In the genomic region with DNA sequence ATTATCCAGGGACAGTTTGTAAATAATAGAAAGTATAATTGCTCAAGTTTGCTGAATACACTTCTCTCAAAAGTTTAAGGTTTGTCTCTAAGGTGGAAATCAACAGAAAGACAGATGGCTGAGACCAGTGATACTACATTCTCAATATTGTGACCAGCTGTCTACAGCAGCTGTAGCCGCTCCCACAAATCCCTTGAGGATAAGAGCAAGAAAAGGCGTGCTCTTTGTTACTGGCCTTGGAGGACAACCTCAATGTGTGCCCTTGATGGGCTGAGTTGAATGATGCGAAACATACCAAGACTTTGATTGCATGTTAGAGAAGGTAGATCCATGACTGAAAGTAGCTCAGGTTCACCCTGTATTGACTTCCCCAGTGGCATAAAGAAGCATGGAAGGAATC, we compare ENCODE assay signal across 33 cellular contexts. TPM values are rescaled to one million over a fixed set of nuclear protein-coding genes. Genes with fewer than 3 reads are reported as not detected.
DNase-seq lines count a peak whose midpoint lies in the region; ATAC-seq, FAIRE-seq and TF ChIP-seq lines count a peak whose summit lies in the region.
"Had no signal": no experiment of that assay in that cellular context is flagged by ENCODE, and none has a peak within 500 bp of the region (broad histone marks: within the 10 kb centered on the region; RNA-seq: fewer than 3 reads in every experiment).

No MANE protein-coding gene starts in this region.

- TF ChIP-seq CTCF in WERI-Rb-1 (IDR thresholded peaks at IDR 0.05; ENCODE audit: low read depth, low read length), result no peak
- no peak for TF ChIP-seq CTCF in pancreas (IDR thresholded peaks at IDR 0.05)

- H3K36me3 ChIP-seq in WERI-Rb-1, result no peaks in the 10 kb centered on the region
- H3K36me3 ChIP-seq in pancreas, result no peaks in the 10 kb centered on the region
- H3K36me3 ChIP-seq: BE2C, gastrocnemius medialis, ovary, uterus had no signal

- WGBS in pancreas, 2 donors, result 33 to 45% methylated on average over 3 of the region's 3 CpGs

- H3K4me1 ChIP-seq in pancreas, result peaks cover 11 to 18% (median 12%) of the 10 kb centered on the region in 3 donors
- H3K4me1 ChIP-seq: BE2C, gastrocnemius medialis, uterus had no signal

- FAIRE-seq in pancreas (lab: Jason Lieb, UNC), result no peak

- H3K4me3 ChIP-seq in WERI-Rb-1 (ENCODE audit: low read depth, low read length) (no peak overlapping the region; the same call in 1 of the 2 replicates), pancreas (peak overlapping the region in 1 of 4 donors; percentile 27)
- H3K4me3 ChIP-seq: gastrocnemius medialis, hepatocyte, ovary, uterus had no signal

- peak overlapping the region; percentile 82 for H3K27ac ChIP-seq in WERI-Rb-1
- peak overlapping the region; percentile 40 to 88 (median 86) for H3K27ac ChIP-seq in pancreas
- H3K27ac ChIP-seq: gastrocnemius medialis, hepatocyte, ovary, uterus had no signal

- intact Hi-C loops in pancreas (cut with DNase I), result no loop called here

- DNase-seq in DMS 273 (lab: John Stamatoyannopoulos, UW; ENCODE audit: unreplicated experiment) (peak; percentile 93), NCI-H1694 treated with DMSO at 0.1 percent for 48 hours (lab: John Stamatoyannopoulos, UW) (peak; percentile 57), WERI-Rb-1 (peak; percentile 74), pancreas (peak in 4 of 6 donors; percentile 32 to 74 (median 54)), occipital lobe (lab: John Stamatoyannopoulos, UW) (no peak), SHP77 treated with DMSO at 0.1 percent for 48 hours (lab: John Stamatoyannopoulos, UW) (no peak), C1 segment of cervical spinal cord (lab: John Stamatoyannopoulos, UW) (no peak)
- DNase-seq: activated CD4-positive, CD25-positive, alpha-beta regulatory T cell; activated gamma-delta T cell; activated naive CD8-positive, alpha-beta T cell treated with anti-CD3 and anti-CD28 coated beads for 36 hours; activated T-cell treated with anti-CD3 and anti-CD28 coated beads, Interleukin-2, amount 50 U/mL, for 4 hours; aorta; BE2C; DMS79 treated with DMSO at 0.1 percent for 48 hours; gastrocnemius medialis; GF-D8; Karpas-422; NCI-H1436; NCI-H2227 treated with DMSO at 0.1 percent for 48 hours; NCI-H748 treated with DMSO at 0.1 percent for 48 hours; nephron progenitor cell; ovary; RPMI8226; SK-N-SH; stimulated activated CD4-positive, alpha-beta T cell treated with anti-CD3 and anti-CD28 coated beads, Interleukin-2, amount 100 ng/mL, for 24 hours; stimulated activated CD8-positive, alpha-beta memory T cell treated with anti-CD3 and anti-CD28 coated beads, Interleukin-4, amount 100 ng/mL, for 48 hours; stimulated activated naive CD8-positive, alpha-beta T cell treated with anti-CD3 and anti-CD28 coated beads, Interleukin-15, amount 100 ng/mL, for 72 hours; uterus had no signal

- H3K27me3 ChIP-seq in WERI-Rb-1 (ENCODE audit: insufficient read depth, low read depth, severe bottlenecking), result no peaks in the 10 kb centered on the region
- no peaks in the 10 kb centered on the region for H3K27me3 ChIP-seq in pancreas
- H3K27me3 ChIP-seq: BE2C, gastrocnemius medialis, hepatocyte, ovary, uterus had no signal

- peak; percentile 16 to 48 (median 44) for ATAC-seq in pancreas
- ATAC-seq: activated T-cell treated with anti-CD3 and anti-CD28 coated beads, Interleukin-2, amount 50 U/mL, for 4 hours; gastrocnemius medialis; stimulated activated naive CD8-positive, alpha-beta T cell treated with anti-CD3 and anti-CD28 coated beads, Interleukin-15, amount 100 ng/mL, for 72 hours had no signal

- peaks cover 4% of the 10 kb centered on the region for H3K9me3 ChIP-seq in WERI-Rb-1 (ENCODE audit: severe bottlenecking)
- H3K9me3 ChIP-seq in pancreas, result no peaks in the 10 kb centered on the region
- H3K9me3 ChIP-seq: BE2C, gastrocnemius medialis, ovary, SK-N-SH, uterus had no signal

RNA-seq across cellular contexts. Expression of a gene that starts 6.1 kb away (rescaled TPM):
- total RNA-seq in pancreas (not detected), occipital lobe (not detected)
- not detected for polyA plus RNA-seq in pancreas
- total RNA-seq: activated naive CD8-positive, alpha-beta T cell treated with anti-CD3 and anti-CD28 coated beads for 36 hours; activated T-cell treated with anti-CD3 and anti-CD28 coated beads, Interleukin-2, amount 50 U/mL, for 4 hours; aorta; gastrocnemius medialis; hepatocyte; lung microvascular endothelial cell; mononuclear cell; ovary; renal cortical epithelial cell; uterus had no signal
- polyA plus RNA-seq: aorta, hepatocyte, ovary, SK-N-SH, thymus had no signal

RNA-seq across cellular contexts. Expression of a gene that starts 45.7 kb away (rescaled TPM):
- total RNA-seq in pancreas (not detected), occipital lobe (not detected)
- not detected for polyA plus RNA-seq in pancreas
- total RNA-seq: activated naive CD8-positive, alpha-beta T cell treated with anti-CD3 and anti-CD28 coated beads for 36 hours; activated T-cell treated with anti-CD3 and anti-CD28 coated beads, Interleukin-2, amount 50 U/mL, for 4 hours; aorta; gastrocnemius medialis; hepatocyte; lung microvascular endothelial cell; mononuclear cell; ovary; renal cortical epithelial cell; uterus had no signal
- polyA plus RNA-seq: aorta, hepatocyte, ovary, SK-N-SH, thymus had no signal

RNA-seq across cellular contexts. Expression of a gene that starts 58.6 kb away (rescaled TPM):
- 1 to 10 TPM; 3.9 to 9.5 (median 6.7) TPM for total RNA-seq in pancreas
- 10 to 100 TPM in 1 of 2 donors, 1 to 10 TPM in 1; 9.6 to 11.9 TPM for polyA plus RNA-seq in pancreas
- total RNA-seq in occipital lobe, result 17.5 TPM

Comparison
In these comparisons a context has a peak if more than half of its experiments do, and no peak if none do; other contexts are left out.
1. DNase-seq: peak in DMS 273 (single experiment), NCI-H1694 treated with DMSO at 0.1 percent for 48 hours (single experiment), WERI-Rb-1 (single experiment) and pancreas (4 of 6); none in occipital lobe (single experiment), SHP77 treated with DMSO at 0.1 percent for 48 hours (single experiment) and C1 segment of cervical spinal cord (0 of 14).